In genomic region chr12:64938179-64938578, GRCh38 we compare ENCODE assay signal across 32 cellular contexts.
"Had no signal": no experiment of that assay in that cellular context is flagged by ENCODE, and none has a peak within 500 bp of the region (broad histone marks: within the 10 kb centered on the region; RNA-seq: fewer than 3 reads in every experiment).

No MANE protein-coding gene starts in this region.

- H3K4me3 Mint-ChIP-seq: activated B cell treated with CpG ODN at 0.5 μM for 24 hours; activated CD4-positive, alpha-beta memory T cell treated with anti-CD3 and anti-CD28 coated beads for 36 hours; activated naive CD8-positive, alpha-beta T cell treated with anti-CD3 and anti-CD28 coated beads for 36 hours; central memory CD8-positive, alpha-beta T cell had no signal

- H3K36me3 Mint-ChIP-seq: activated CD4-positive, alpha-beta memory T cell treated with anti-CD3 and anti-CD28 coated beads for 36 hours; activated naive CD8-positive, alpha-beta T cell treated with anti-CD3 and anti-CD28 coated beads for 36 hours had no signal

- H3K27ac ChIP-seq: brain microvascular endothelial cell, cardiac muscle cell, colonic mucosa, PC-9, RWPE1 had no signal

- H3K4me2 ChIP-seq: PC-9 had no signal

- H3K9me3 Mint-ChIP-seq: activated B cell treated with CpG ODN at 0.5 μM for 24 hours; activated CD4-positive, alpha-beta memory T cell treated with anti-CD3 and anti-CD28 coated beads for 36 hours; activated naive CD8-positive, alpha-beta T cell treated with anti-CD3 and anti-CD28 coated beads for 36 hours; central memory CD8-positive, alpha-beta T cell had no signal

- H3K4me3 ChIP-seq: cardiac muscle cell, colonic mucosa, PC-9 had no signal

- H3K36me3 ChIP-seq: brain microvascular endothelial cell, cardiac muscle cell, colonic mucosa had no signal

- H3K27ac Mint-ChIP-seq: activated B cell treated with CpG ODN at 0.5 μM for 24 hours; activated CD4-positive, alpha-beta memory T cell treated with anti-CD3 and anti-CD28 coated beads for 36 hours; activated naive CD8-positive, alpha-beta T cell treated with anti-CD3 and anti-CD28 coated beads for 36 hours had no signal

- H3K4me1 ChIP-seq: colonic mucosa had no signal

- H3K4me1 Mint-ChIP-seq: activated B cell treated with CpG ODN at 0.5 μM for 24 hours; activated naive CD8-positive, alpha-beta T cell treated with anti-CD3 and anti-CD28 coated beads for 36 hours; central memory CD8-positive, alpha-beta T cell had no signal

- ATAC-seq: Right ventricle myocardium inferior had no signal

- DNase-seq: activated B cell treated with CpG ODN at 0.5 μM for 24 hours; activated CD4-positive, alpha-beta memory T cell treated with anti-CD3 and anti-CD28 coated beads for 36 hours; activated CD4-positive, alpha-beta T cell treated with anti-CD3 and anti-CD28 coated beads for 4 hours; activated CD4-positive, alpha-beta T cell treated with anti-CD3 and anti-CD28 coated beads, Interleukin-2, amount 50 U/mL, for 1 hour; activated CD4-positive, CD25-positive, alpha-beta regulatory T cell treated with anti-CD3 and anti-CD28 coated beads, Interleukin-2, amount 50 U/mL, for 72 hours; activated CD8-positive, alpha-beta memory T cell treated with anti-CD3 and anti-CD28 coated beads, Interleukin-2, amount 50 U/mL, for 4 hours; activated effector memory CD4-positive, alpha-beta T cell treated with Interleukin-2 at 50 U/mL for 16 hours; activated naive CD4-positive, alpha-beta T cell; activated naive CD4-positive, alpha-beta T cell treated with anti-CD3 and anti-CD28 coated beads, Interleukin-2, amount 50 U/mL, for 16 hours; activated naive CD8-positive, alpha-beta T cell treated with anti-CD3 and anti-CD28 coated beads for 36 hours; activated T-cell treated with anti-CD3 and anti-CD28 coated beads for 4 hours; activated T-cell treated with anti-CD3 and anti-CD28 coated beads, Interleukin-2, amount 50 U/mL, for 48 hours; amniotic stem cell; aorta; brain microvascular endothelial cell; colonic mucosa; Kasumi-1; KG1; NCI-H1105; NCI-H1436; NCI-H1694; NCI-H1930; NCI-H345; NCI-H524 treated with DMSO at 0.1 percent for 48 hours; PC-9; SIG-M5; SW 1271; T1000 had no signal

- H3K9me3 ChIP-seq: colonic mucosa had no signal

- H3K27me3 ChIP-seq: brain microvascular endothelial cell, cardiac muscle cell, colonic mucosa had no signal

- H2AFZ ChIP-seq: PC-9 had no signal
